11 cellular contexts compared by ENCODE assay signal in genomic region chr6:161549977-161550655, GRCh38.
A peak's percentile ranks its signal among the peaks of the same experiment; 100 is the strongest.
DNase-seq lines count a peak whose midpoint lies in the region; TF ChIP-seq lines count a peak whose summit lies in the region.
"Had no signal": no experiment of that assay in that cellular context is flagged by ENCODE, and none has a peak within 500 bp of the region (broad histone marks: within the 10 kb centered on the region; RNA-seq: fewer than 3 reads in every experiment).

No MANE protein-coding gene starts in this region.

- intact Hi-C loops in prostate gland (cut with DNase I) = no loop called here

- H3K4me3 ChIP-seq in SJCRH30 = no peak overlapping the region
- no peak overlapping the region for H3K4me3 ChIP-seq in liver (ENCODE audit: low read depth in 1 of 3, low read length in 3 of 3)
- no peak overlapping the region for H3K4me3 ChIP-seq in prostate gland
- H3K4me3 ChIP-seq: esophagus muscularis mucosa, psoas muscle had no signal

- H3K36me3 ChIP-seq in SJCRH30 (no peaks in the 10 kb centered on the region), liver (ENCODE audit: control insufficient read depth in 4 of 4, insufficient read depth in 3 of 4, low read depth in 1 of 4, low read length in 3 of 4) (no peaks in the 10 kb centered on the region), prostate gland (no peaks in the 10 kb centered on the region)
- H3K36me3 ChIP-seq: esophagus muscularis mucosa had no signal

- WGBS in liver = 55% methylated on average over 4 of the region's 4 CpGs
- WGBS in prostate gland = 46% methylated on average over 4 of the region's 4 CpGs

- TF ChIP-seq RAD21 in liver (IDR thresholded peaks at IDR 0.05) = no peak

- no peaks in the 10 kb centered on the region for H3K27me3 ChIP-seq in SJCRH30
- no peaks in the 10 kb centered on the region for H3K27me3 ChIP-seq in liver (ENCODE audit: control insufficient read depth in 4 of 4, insufficient read depth in 4 of 4, low read length in 3 of 4)
- no peaks in the 10 kb centered on the region for H3K27me3 ChIP-seq in prostate gland (replicated peaks; ENCODE audit: insufficient read depth)
- H3K27me3 ChIP-seq: esophagus muscularis mucosa had no signal

- no peak overlapping the region for H3K9ac ChIP-seq in liver (ENCODE audit: low read depth in 1 of 2, low read length in 2 of 2)

- TF ChIP-seq POLR2A in prostate gland (IDR thresholded peaks at IDR 0.05) = no peak

- H3K9me3 ChIP-seq in SJCRH30 (replicated peaks) (peaks cover 4% of the 10 kb centered on the region; the same call in 1 of the 2 replicates), liver (ENCODE audit: control insufficient read depth in 4 of 4, low read length in 3 of 4) (peaks cover 0 to 13% (median 7%) of the 10 kb centered on the region in 4 donors), prostate gland (no peaks in the 10 kb centered on the region)

- H3K4me1 ChIP-seq in SJCRH30 = peaks cover 30% of the 10 kb centered on the region
- no peaks in the 10 kb centered on the region for H3K4me1 ChIP-seq in liver (ENCODE audit: control insufficient read depth in 4 of 4, insufficient read depth in 4 of 4, low read length in 3 of 4)
- H3K4me1 ChIP-seq in prostate gland (replicated peaks) = no peaks in the 10 kb centered on the region
- H3K4me1 ChIP-seq: psoas muscle had no signal

- no peak overlapping the region for H3K27ac ChIP-seq in SJCRH30
- H3K27ac ChIP-seq in liver (ENCODE audit: low read depth in 1 of 2, low read length in 2 of 2) = no peak overlapping the region
- no peak overlapping the region for H3K27ac ChIP-seq in prostate gland
- H3K27ac ChIP-seq: esophagus muscularis mucosa, psoas muscle had no signal

- TF ChIP-seq CTCF in liver (IDR thresholded peaks at IDR 0.05; ENCODE audit: low read depth, low read length, missing input control) (no peak), prostate gland (IDR thresholded peaks at IDR 0.05) (no peak)

- DNase-seq in NCI-H1436 (lab: John Stamatoyannopoulos, UW) (peak; percentile 15), NCI-H1436 treated with DMSO at 0.1 percent for 48 hours (lab: John Stamatoyannopoulos, UW) (no peak), M059J (ENCODE audit: low read depth) (peak; percentile 8), SJCRH30 (peak; percentile 43 to 45), NCI-H446 treated with DMSO at 0.1 percent for 48 hours (lab: John Stamatoyannopoulos, UW) (no peak), prostate gland (ENCODE audit: low spot score) (no peak), globus pallidus (ENCODE audit: low spot score) (no peak)
- DNase-seq: ACHN, psoas muscle had no signal

TF ChIP-seq in liver, 16 proteins besides CTCF, POLR2A, EP300 and RAD21:
- TF ChIP-seq, protein P1, sequence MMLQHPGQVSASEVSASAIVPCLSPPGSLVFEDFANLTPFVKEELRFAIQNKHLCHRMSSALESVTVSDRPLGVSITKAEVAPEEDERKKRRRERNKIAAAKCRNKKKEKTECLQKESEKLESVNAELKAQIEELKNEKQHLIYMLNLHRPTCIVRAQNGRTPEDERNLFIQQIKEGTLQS (IDR thresholded peaks at IDR 0.05) = no peak
- TF ChIP-seq RXRA (IDR thresholded peaks at IDR 0.05) (no peak), FOXA2 (IDR thresholded peaks at IDR 0.05) (peak; percentile 16), YY1 (IDR thresholded peaks at IDR 0.05) (no peak), MAX (IDR thresholded peaks at IDR 0.05) (no peak), EGR1 (IDR thresholded peaks at IDR 0.05; ENCODE audit: low read depth in 2 of 2) (no peak), FOXA1 (IDR thresholded peaks at IDR 0.05) (no peak)

Comparison
In these comparisons a context has a peak if more than half of its experiments do, and no peak if none do; other contexts are left out.
1. DNase-seq: peak in NCI-H1436 (single experiment), M059J (single experiment) and SJCRH30 (2 of 2); none in NCI-H1436 treated with DMSO at 0.1 percent for 48 hours (single experiment), NCI-H446 treated with DMSO at 0.1 percent for 48 hours (single experiment), prostate gland (single experiment) and globus pallidus (single experiment).